28 cellular contexts compared by ENCODE assay signal in the genomic region with DNA sequence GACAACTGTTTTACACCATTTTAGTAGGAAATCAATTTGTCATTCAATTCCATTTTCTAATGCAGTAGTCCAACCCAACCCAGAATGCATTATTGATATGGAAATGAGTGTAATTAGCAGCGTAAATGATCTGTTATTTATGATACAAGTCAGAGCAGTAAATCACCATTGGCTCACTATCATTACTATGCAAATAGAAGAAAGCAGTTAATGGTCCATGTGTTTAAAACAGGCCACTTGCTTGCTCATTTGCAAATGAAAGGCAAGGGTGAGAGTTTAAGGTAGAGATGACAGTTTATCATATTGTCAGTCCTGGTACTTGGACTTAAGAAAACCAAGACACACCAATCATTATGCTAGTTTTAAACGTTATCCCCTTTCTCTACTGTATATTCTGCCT.
A peak's percentile ranks its signal among the peaks of the same experiment; 100 is the strongest.
DNase-seq lines count a peak whose midpoint lies in the region; ATAC-seq and TF ChIP-seq lines count a peak whose summit lies in the region.
"Had no signal": no experiment of that assay in that cellular context is flagged by ENCODE, and none has a peak within 500 bp of the region (broad histone marks: within the 10 kb centered on the region; RNA-seq: fewer than 3 reads in every experiment).

No MANE protein-coding gene starts in this region.

- H3K27ac Mint-ChIP-seq in WTC11: peak overlapping the region; percentile 63; the same call in 1 of the 2 replicates
- H3K27ac Mint-ChIP-seq: CD4-positive, alpha-beta memory T cell; HFFc6; IgD-negative memory B cell had no signal

- CTCF ChIA-PET in WTC11 (lab: Charles Lee): interaction anchor here (1.7 kb wide), 1 partner anchor 93 kb away, joined by 5 read pairs; no protein-coding TSS in a partner anchor

- H3K27ac ChIP-seq in HUES6 (ENCODE audit: low read depth, low read length) (no peak overlapping the region), iPS-18a (ENCODE audit: low read length) (peak overlapping the region; percentile 36)
- H3K27ac ChIP-seq: BLaER1 treated with 17β-estradiol and CSF1 and Interleukin-3, amounts not matched to agents 10 nM and 100 nM; KMS-11; SJCRH30 had no signal

- no peaks in the 10 kb centered on the region for H3K9me3 ChIP-seq in HUES6 (ENCODE audit: control insufficient read depth, insufficient read depth, low read depth, low read length)
- H3K9me3 ChIP-seq in iPS-18a (ENCODE audit: control insufficient read depth, low read depth, low read length): no peaks in the 10 kb centered on the region
- H3K9me3 ChIP-seq: SJCRH30 had no signal

- H3K27me3 Mint-ChIP-seq in WTC11 (ENCODE audit: low read depth): no peaks in the 10 kb centered on the region
- H3K27me3 Mint-ChIP-seq: CD4-positive, alpha-beta memory T cell; IgD-negative memory B cell had no signal

- DNase-seq in NCI-H146 (lab: John Stamatoyannopoulos, UW): peak; percentile 5
- DNase-seq in NCI-H146 treated with DMSO at 0.1 percent for 48 hours (lab: John Stamatoyannopoulos, UW; ENCODE audit: unreplicated experiment): no peak
- DNase-seq in WTC11 (ENCODE audit: low spot score): no peak
- no peak for DNase-seq in AG08396 (ENCODE audit: low spot score)
- DNase-seq in CD1c-positive myeloid dendritic cell (ENCODE audit: extremely low spot score): no peak
- DNase-seq in Ammon's horn (ENCODE audit: low spot score): no peak
- DNase-seq: 8988T; CD4-positive, alpha-beta memory T cell; COR-L47; DMS53; H7; HFFc6; NCI-H1092; NCI-H1417 treated with DMSO at 0.1 percent for 48 hours; NCI-H2029; NCI-H446; NCI-H524 treated with DMSO at 0.1 percent for 48 hours; NK-92 treated with Interleukin-12 subunit alpha and Interleukin-12 subunit beta, amount 100 ng/mL, for 24 hours; PC-3; SJCRH30; T-helper 2 cell had no signal

- H3K4me3 ChIP-seq in HUES6 (ENCODE audit: low read depth, low read length): 0 out of 2 replicates have a peak overlapping the region, but pooled peaks have one; percentile 7
- H3K4me3 ChIP-seq in iPS-18a (ENCODE audit: low read length): peak overlapping the region; percentile 31
- H3K4me3 ChIP-seq: BLaER1 treated with 17β-estradiol and CSF1 and Interleukin-3, amounts not matched to agents 10 nM and 100 nM; SJCRH30 had no signal

- H3K27me3 ChIP-seq in HUES6 (ENCODE audit: control insufficient read depth, insufficient read depth, low read length) (no peaks in the 10 kb centered on the region), iPS-18a (ENCODE audit: control insufficient read depth, insufficient read depth, low read length) (no peaks in the 10 kb centered on the region)
- H3K27me3 ChIP-seq: BLaER1 treated with 17β-estradiol and CSF1 and Interleukin-3, amounts not matched to agents 10 nM and 100 nM; SJCRH30 had no signal

- H3K4me3 Mint-ChIP-seq in WTC11: peak overlapping the region; percentile 37; the same call in 1 of the 2 replicates
- H3K4me3 Mint-ChIP-seq: CD4-positive, alpha-beta memory T cell; HFFc6; IgD-negative memory B cell had no signal

- POLR2A ChIA-PET in WTC11 (lab: Charles Lee): no interaction called here

- peaks cover 40% of the 10 kb centered on the region for H3K4me1 Mint-ChIP-seq in WTC11
- H3K4me1 Mint-ChIP-seq: CD4-positive, alpha-beta memory T cell; IgD-negative memory B cell had no signal

- H3K36me3 ChIP-seq in HUES6 (ENCODE audit: control insufficient read depth, insufficient read depth, low read length) (no peaks in the 10 kb centered on the region), iPS-18a (ENCODE audit: control insufficient read depth, low read depth, low read length) (no peaks in the 10 kb centered on the region)
- H3K36me3 ChIP-seq: BLaER1 treated with 17β-estradiol and CSF1 and Interleukin-3, amounts not matched to agents 10 nM and 100 nM; SJCRH30 had no signal

- peaks cover 4% of the 10 kb centered on the region for H3K36me3 Mint-ChIP-seq in WTC11
- H3K36me3 Mint-ChIP-seq: CD4-positive, alpha-beta memory T cell; IgD-negative memory B cell had no signal

- ATAC-seq in WTC11: peak; percentile 15
- ATAC-seq: PC-3, Right ventricle myocardium inferior, SK-N-SH treated with all-trans-retinoic acid at 6 μM for 48 hours had no signal

- H3K9me3 Mint-ChIP-seq in WTC11: peaks cover 8% of the 10 kb centered on the region
- H3K9me3 Mint-ChIP-seq: HFFc6 had no signal

- H3K4me1 ChIP-seq in HUES6 (ENCODE audit: control insufficient read depth, insufficient read depth, low read length) (peaks cover 32% of the 10 kb centered on the region), iPS-18a (ENCODE audit: control insufficient read depth, low read depth, low read length) (peaks cover 30% of the 10 kb centered on the region)
- H3K4me1 ChIP-seq: BLaER1 treated with 17β-estradiol and CSF1 and Interleukin-3, amounts not matched to agents 10 nM and 100 nM; SJCRH30 had no signal

- TF ChIP-seq CTCF in WTC11 (IDR thresholded peaks at IDR 0.05): no peak

- no peak overlapping the region for H3K9ac ChIP-seq in HUES6 (ENCODE audit: low read length)
- H3K9ac ChIP-seq in iPS-18a (ENCODE audit: low read length): no peak overlapping the region
- H3K9ac ChIP-seq: BLaER1 treated with 17β-estradiol and CSF1 and Interleukin-3, amounts not matched to agents 10 nM and 100 nM; KMS-11 had no signal

TF ChIP-seq in WTC11, 78 proteins besides CTCF, POLR2A, EP300 and RAD21:
- TF ChIP-seq MXD4 (CRISPR knock-in tag; IDR thresholded peaks at IDR 0.05; ENCODE audit: borderline replicate concordance) (no peak), NFATC4 (CRISPR knock-in tag; IDR thresholded peaks at IDR 0.05) (no peak), ZNF263 (CRISPR knock-in tag; IDR thresholded peaks at IDR 0.05; ENCODE audit: low read depth) (no peak), IRF2 (CRISPR knock-in tag; IDR thresholded peaks at IDR 0.05; ENCODE audit: borderline replicate concordance, low read depth) (no peak), KAT7 (CRISPR knock-in tag; IDR thresholded peaks at IDR 0.05; ENCODE audit: borderline replicate concordance) (no peak), NR1H2 (CRISPR knock-in tag; IDR thresholded peaks at IDR 0.05) (no peak), CREM (CRISPR knock-in tag; IDR thresholded peaks at IDR 0.05) (no peak)
- TF ChIP-seq, protein P1, sequence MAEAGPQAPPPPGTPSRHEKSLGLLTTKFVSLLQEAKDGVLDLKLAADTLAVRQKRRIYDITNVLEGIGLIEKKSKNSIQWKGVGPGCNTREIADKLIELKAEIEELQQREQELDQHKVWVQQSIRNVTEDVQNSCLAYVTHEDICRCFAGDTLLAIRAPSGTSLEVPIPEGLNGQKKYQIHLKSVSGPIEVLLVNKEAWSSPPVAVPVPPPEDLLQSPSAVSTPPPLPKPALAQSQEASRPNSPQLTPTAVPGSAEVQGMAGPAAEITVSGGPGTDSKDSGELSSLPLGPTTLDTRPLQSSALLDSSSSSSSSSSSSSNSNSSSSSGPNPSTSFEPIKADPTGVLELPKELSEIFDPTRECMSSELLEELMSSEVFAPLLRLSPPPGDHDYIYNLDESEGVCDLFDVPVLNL (CRISPR knock-in tag; IDR thresholded peaks at IDR 0.05; ENCODE audit: borderline replicate concordance, low read depth): no peak
